Comparison of ENCODE assay signal across 10 cellular contexts in genomic region chr20:25270829-25271251, GRCh38. TPM values are rescaled to one million over a fixed set of nuclear protein-coding genes. Genes with fewer than 3 reads are reported as not detected.
DNase-seq lines count a peak whose midpoint lies in the region; ATAC-seq and TF ChIP-seq lines count a peak whose summit lies in the region.
"Had no signal": no experiment of that assay in that cellular context is flagged by ENCODE, and none has a peak within 500 bp of the region (broad histone marks: within the 10 kb centered on the region; RNA-seq: fewer than 3 reads in every experiment).

No MANE protein-coding gene starts in this region.

- no peak for TF ChIP-seq POLR2A in esophagus muscularis mucosa (IDR thresholded peaks at IDR 0.05; ENCODE audit: low read depth)

- H3K27me3 Mint-ChIP-seq in H9 (ENCODE audit: low read depth), result no peaks in the 10 kb centered on the region
- H3K27me3 Mint-ChIP-seq in activated naive CD8-positive, alpha-beta T cell treated with anti-CD3 and anti-CD28 coated beads for 36 hours, result no peaks in the 10 kb centered on the region
- H3K27me3 Mint-ChIP-seq: CD4-positive, alpha-beta T cell had no signal

- no CpG with 5 or more reads among the region's 12 CpGs for WGBS in H9 (ENCODE audit: extremely low coverage, insufficient read length, low lambda C conversion rate)
- WGBS in esophagus muscularis mucosa, result 84% methylated on average over 9 of the region's 12 CpGs

- H2BK20ac ChIP-seq in H9 (ENCODE audit: low read depth, low read length, poor library complexity, severe bottlenecking), result no peak overlapping the region

- H3K79me1 ChIP-seq in H9 (ENCODE audit: insufficient read depth, low read depth, low read length, poor library complexity, severe bottlenecking), result no peaks in the 10 kb centered on the region

- H4K5ac ChIP-seq in H9 (ENCODE audit: insufficient read length, low read depth, low read length), result no peak overlapping the region

- H3K4me2 ChIP-seq in H9 (ENCODE audit: insufficient read depth, insufficient read length, low read length), result no peak overlapping the region

- H4K91ac ChIP-seq in H9 (ENCODE audit: insufficient read length, low read depth, low read length), result no peak overlapping the region

- no peaks in the 10 kb centered on the region for H3K4me1 ChIP-seq in H9 (ENCODE audit: insufficient read depth, low read length)
- peaks cover 43 to 78% (median 63%) of the 10 kb centered on the region in 4 donors for H3K4me1 ChIP-seq in esophagus muscularis mucosa
- H3K4me1 ChIP-seq in rectal smooth muscle tissue (ENCODE audit: control insufficient read depth, insufficient read depth, low read length), result peaks cover 13% of the 10 kb centered on the region
- H3K4me1 ChIP-seq: ascending aorta had no signal

- H4K20me1 ChIP-seq in H9 (ENCODE audit: control insufficient read depth, insufficient read depth, insufficient read length), result no peaks in the 10 kb centered on the region

- no peak overlapping the region for H2BK5ac ChIP-seq in H9 (ENCODE audit: insufficient read length, low read length)

- 0 out of 7 replicates have a peak overlapping the region, but pooled peaks of 1 of the 3 experiments have one; percentile 28 for H3K27ac Mint-ChIP-seq in H9
- H3K27ac Mint-ChIP-seq in activated naive CD8-positive, alpha-beta T cell treated with anti-CD3 and anti-CD28 coated beads for 36 hours, result no peak overlapping the region
- H3K27ac Mint-ChIP-seq: CD4-positive, alpha-beta T cell had no signal

- no peak for TF ChIP-seq EP300 in esophagus muscularis mucosa (IDR thresholded peaks at IDR 0.05)

- H3K23me2 ChIP-seq in H9 (ENCODE audit: insufficient read length, low read depth, low read length, poor library complexity, severe bottlenecking), result no peaks in the 10 kb centered on the region

- H3K36me3 ChIP-seq in esophagus muscularis mucosa, result peaks cover 30 to 78% (median 64%) of the 10 kb centered on the region in 4 donors
- H3K36me3 ChIP-seq in rectal smooth muscle tissue (ENCODE audit: control insufficient read depth, insufficient read depth, low read length), result peaks cover 34% of the 10 kb centered on the region

- H3K27me3 ChIP-seq in H9 (ENCODE audit: insufficient read depth, low read length) (no peaks in the 10 kb centered on the region), esophagus muscularis mucosa (no peaks in the 10 kb centered on the region), rectal smooth muscle tissue (ENCODE audit: control insufficient read depth, insufficient read depth, low read length) (no peaks in the 10 kb centered on the region)
- H3K27me3 ChIP-seq: ascending aorta had no signal

- H3K4me3 Mint-ChIP-seq in H9, result no peak overlapping the region
- H3K4me3 Mint-ChIP-seq in activated naive CD8-positive, alpha-beta T cell treated with anti-CD3 and anti-CD28 coated beads for 36 hours, result no peak overlapping the region
- H3K4me3 Mint-ChIP-seq: CD4-positive, alpha-beta T cell had no signal

- H3K4me3 ChIP-seq in esophagus muscularis mucosa (no peak overlapping the region), rectal smooth muscle tissue (ENCODE audit: low read length) (no peak overlapping the region)
- H3K4me3 ChIP-seq: ascending aorta had no signal

- no peak overlapping the region for H3T11ph ChIP-seq in H9 (ENCODE audit: low read length)

- H3K27ac ChIP-seq in H9 (ENCODE audit: insufficient read length, low read depth, low read length) (no peak overlapping the region), esophagus muscularis mucosa (replicated peaks in 1 of 4) (peak overlapping the region; percentile 79 to 86 (median 84)), rectal smooth muscle tissue (ENCODE audit: low read depth, low read length) (peak overlapping the region; percentile 88)
- H3K27ac ChIP-seq: ascending aorta had no signal

- peaks cover 26 to 66% (median 41%) of the 10 kb centered on the region in 3 experiments for H3K36me3 Mint-ChIP-seq in H9 (ENCODE audit: insufficient read depth in 1 of 3, low read depth in 3 of 3)
- peaks cover 19% of the 10 kb centered on the region for H3K36me3 Mint-ChIP-seq in activated naive CD8-positive, alpha-beta T cell treated with anti-CD3 and anti-CD28 coated beads for 36 hours

- no peak overlapping the region for H3K14ac ChIP-seq in H9 (ENCODE audit: insufficient read depth, low read length)

- no peak for ATAC-seq in GM21737 (IDR thresholded peaks at IDR 0.05; ENCODE audit: unreplicated experiment)
- no peak for ATAC-seq in HG02571 (IDR thresholded peaks at IDR 0.05; ENCODE audit: unreplicated experiment)

- H2AK5ac ChIP-seq in H9 (ENCODE audit: insufficient read length, low read length), result no peak overlapping the region

- TF ChIP-seq CTCF in H9 (conservative IDR thresholded peaks at IDR 0.05) (no peak), esophagus muscularis mucosa (IDR thresholded peaks at IDR 0.05) (no peak)

- no peak overlapping the region for H3K23ac ChIP-seq in H9 (ENCODE audit: insufficient read length, low read depth, low read length)

- no peak overlapping the region for H2BK15ac ChIP-seq in H9 (ENCODE audit: low read depth, low read length)

- intact Hi-C loops in esophagus muscularis mucosa (cut with DNase I), result no loop called here

- H3K9ac ChIP-seq in H9 (ENCODE audit: extremely low read depth, insufficient read length, low read length), result no peak overlapping the region
- H3K9ac ChIP-seq in rectal smooth muscle tissue (ENCODE audit: low read length), result no peak overlapping the region

- no peak overlapping the region for H3K56ac ChIP-seq in H9 (ENCODE audit: insufficient read length, low read depth, low read length)

- H3K18ac ChIP-seq in H9 (ENCODE audit: insufficient read length, low read depth, low read length), result no peak overlapping the region

- H2BK120ac ChIP-seq in H9 (ENCODE audit: low read depth, low read length, poor library complexity, severe bottlenecking), result no peak overlapping the region

- no peaks in the 10 kb centered on the region; a peak in 1 of 5 replicates for H3K9me3 Mint-ChIP-seq in H9
- H3K9me3 Mint-ChIP-seq in activated naive CD8-positive, alpha-beta T cell treated with anti-CD3 and anti-CD28 coated beads for 36 hours, result no peaks in the 10 kb centered on the region
- H3K9me3 Mint-ChIP-seq: CD4-positive, alpha-beta T cell had no signal

- no peak overlapping the region for H3K4ac ChIP-seq in H9 (ENCODE audit: low read depth, low read length)

- H2AFZ ChIP-seq in H9 (ENCODE audit: low read length), result no peak overlapping the region

- H3K9me3 ChIP-seq in H9 (ENCODE audit: control insufficient read depth, low read depth, low read length) (no peaks in the 10 kb centered on the region), esophagus muscularis mucosa (no peaks in the 10 kb centered on the region)
- H3K9me3 ChIP-seq: ascending aorta had no signal

- DNase-seq in H9 (peak; percentile 10), NCI-H345 (lab: John Stamatoyannopoulos, UW) (peak; percentile 85), esophagus muscularis mucosa (ENCODE audit: extremely low spot score) (no peak)
- no peak for DNase-seq in activated naive CD8-positive, alpha-beta T cell treated with anti-CD3 and anti-CD28 coated beads for 36 hours
- DNase-seq: CD4-positive, alpha-beta T cell; stimulated activated naive CD4-positive, alpha-beta T cell treated with Interleukin-2 at 50 U/mL for 16 hours had no signal

- no peak overlapping the region for H4K8ac ChIP-seq in H9 (replicated peaks; ENCODE audit: insufficient read length, low read depth, low read length)

- H2BK12ac ChIP-seq in H9 (ENCODE audit: insufficient read length, low read depth, low read length), result no peak overlapping the region

- H3K79me2 ChIP-seq in H9 (ENCODE audit: insufficient read depth, low read length), result no peaks in the 10 kb centered on the region

- no peaks in the 10 kb centered on the region for H3K4me1 Mint-ChIP-seq in H9
- peaks cover 2% of the 10 kb centered on the region for H3K4me1 Mint-ChIP-seq in activated naive CD8-positive, alpha-beta T cell treated with anti-CD3 and anti-CD28 coated beads for 36 hours

RNA-seq across cellular contexts. Expression of gene PYGB, which starts 23.0 kb away (rescaled TPM):
- total RNA-seq in H9 (2021), result 46.9 TPM in 2 replicates
- 100 to 1,000 TPM; 398 to 632 (median 462) TPM for total RNA-seq in esophagus muscularis mucosa
- total RNA-seq in activated naive CD8-positive, alpha-beta T cell treated with anti-CD3 and anti-CD28 coated beads for 36 hours, result 10 to 100 TPM; 30.3 to 31.0 TPM

Comparison
In these comparisons a context has a peak if more than half of its experiments do, and no peak if none do; other contexts are left out.
1. DNase-seq: peak in H9 (single experiment) and NCI-H345 (single experiment); none in esophagus muscularis mucosa (single experiment) and activated naive CD8-positive, alpha-beta T cell treated with anti-CD3 and anti-CD28 coated beads for 36 hours (single experiment).